In the genomic region with DNA sequence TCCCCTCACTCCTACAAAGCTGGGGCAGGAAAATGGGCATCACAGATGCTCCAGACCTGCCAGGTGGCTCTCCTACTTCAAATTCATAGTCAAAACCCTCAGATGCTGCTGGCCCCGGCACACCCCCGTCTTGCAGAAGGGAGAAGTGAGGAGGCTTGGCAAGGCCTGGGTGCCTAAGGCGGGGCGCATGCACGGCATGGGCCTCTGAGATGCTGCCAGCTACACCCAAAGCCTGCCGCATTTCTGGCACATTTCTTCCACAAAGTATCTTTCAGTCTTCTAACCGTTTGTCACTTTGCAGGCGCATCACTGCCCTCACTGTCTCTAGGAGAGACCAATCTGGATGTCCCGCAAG, we compare ENCODE assay signal across 11 cellular contexts. TPM values are rescaled to one million over a fixed set of nuclear protein-coding genes. Genes with fewer than 3 reads are reported as not detected.
A peak's percentile ranks its signal among the peaks of the same experiment; 100 is the strongest.
DNase-seq lines count a peak whose midpoint lies in the region; ATAC-seq, FAIRE-seq and TF ChIP-seq lines count a peak whose summit lies in the region.
"Had no signal": no experiment of that assay in that cellular context is flagged by ENCODE, and none has a peak within 500 bp of the region (broad histone marks: within the 10 kb centered on the region; RNA-seq: fewer than 3 reads in every experiment).

No MANE protein-coding gene starts in this region.

- no peak for DNase-seq in activated T-cell treated with anti-CD3 and anti-CD28 coated beads, Interleukin-2, amount 50 U/mL, for 4 hours
- no peak for DNase-seq in activated T-cell treated with anti-CD3 and anti-CD28 coated beads for 4 hours
- DNase-seq in GM12878 (ENCODE audit: low read depth, low spot score): no peak
- no peak for DNase-seq in tibial nerve (ENCODE audit: low spot score in 2 of 2)
- no peak for DNase-seq in posterior vena cava (ENCODE audit: low spot score)
- DNase-seq in KG1 (lab: John Stamatoyannopoulos, UW): no peak
- DNase-seq: foreskin melanocyte, Kasumi-1 had no signal

- H3K27me3 ChIP-seq in GM12878 (replicated peaks in 1 of 2; ENCODE audit: control insufficient read depth in 2 of 2, insufficient read depth in 2 of 2, low read length in 1 of 2) (no peaks in the 10 kb centered on the region), mucosa of stomach (ENCODE audit: control insufficient read depth, insufficient read depth, low read length) (no peaks in the 10 kb centered on the region), tibial nerve (no peaks in the 10 kb centered on the region)

- BruUV-seq in GM12878 (replicated peaks; lab: Mats Ljungman, UMichigan): no TSS peak

- peak overlapping the region; percentile 43 for H3K4me3 Mint-ChIP-seq in activated T-cell treated with anti-CD3 and anti-CD28 coated beads, Interleukin-2, amount 50 U/mL, for 4 hours
- H3K4me3 Mint-ChIP-seq: nephron had no signal

- TF ChIP-seq RAD21 in GM12878 (IDR thresholded peaks at IDR 0.05; ENCODE audit: insufficient read depth, low read depth, low read length): no peak

- no peak overlapping the region for H3K4me2 ChIP-seq in GM12878 (ENCODE audit: control insufficient read depth, insufficient read depth)

- H3K4me3 ChIP-seq in GM12878 (no peak overlapping the region), mucosa of stomach (ENCODE audit: low read length) (no peak overlapping the region), tibial nerve (no peak overlapping the region)

- no peak for TF ChIP-seq EP300 in GM12878 (IDR thresholded peaks at IDR 0.05; ENCODE audit: borderline replicate concordance in 1 of 2, control insufficient read depth in 1 of 2, low read depth in 2 of 2, low read length in 2 of 2)
- TF ChIP-seq EP300 in tibial nerve (IDR thresholded peaks at IDR 0.05): no peak

- in situ Hi-C loops in GM12878 (cut with MboI): no loop called here

- TF ChIP-seq CTCF in GM12878 (IDR thresholded peaks at IDR 0.05 in 2 of 3, conservative IDR thresholded peaks at IDR 0.05 in 1 of 3; ENCODE audit: control insufficient read depth in 2 of 3, extremely low read depth in 1 of 3, insufficient read depth in 1 of 3, low read depth in 3 of 3, low read length in 3 of 3) (no peak), tibial nerve (IDR thresholded peaks at IDR 0.05) (no peak)

- peaks cover 98% of the 10 kb centered on the region for H3K4me1 Mint-ChIP-seq in activated T-cell treated with anti-CD3 and anti-CD28 coated beads, Interleukin-2, amount 50 U/mL, for 4 hours (ENCODE audit: low read depth)

- peaks cover 19% of the 10 kb centered on the region for H4K20me1 ChIP-seq in GM12878 (ENCODE audit: control insufficient read depth, insufficient read depth)

- peaks cover 40% of the 10 kb centered on the region for H3K4me1 ChIP-seq in GM12878 (ENCODE audit: control insufficient read depth, insufficient read depth, low read length)
- H3K4me1 ChIP-seq in mucosa of stomach (ENCODE audit: control insufficient read depth, insufficient read depth, low read length): peaks cover 58% of the 10 kb centered on the region
- H3K4me1 ChIP-seq in tibial nerve: peaks cover 3 to 92% (median 76%) of the 10 kb centered on the region in 4 donors

- no peaks in the 10 kb centered on the region for H3K9me3 ChIP-seq in GM12878 (replicated peaks; ENCODE audit: control insufficient read depth, insufficient read depth, low read length)
- no peaks in the 10 kb centered on the region for H3K9me3 ChIP-seq in mucosa of stomach (ENCODE audit: control insufficient read depth, low read length)
- no peaks in the 10 kb centered on the region for H3K9me3 ChIP-seq in tibial nerve

- no peak for ATAC-seq in activated T-cell treated with anti-CD3 and anti-CD28 coated beads, Interleukin-2, amount 50 U/mL, for 4 hours
- ATAC-seq in GM12878 (no peak), GM19328 (IDR thresholded peaks at IDR 0.05; ENCODE audit: unreplicated experiment) (no peak)

- peaks cover 48% of the 10 kb centered on the region for H3K79me2 ChIP-seq in GM12878 (ENCODE audit: control insufficient read depth, insufficient read depth, low read length)

- intact Hi-C loops in GM12878 (cut with micrococcal nuclease; ENCODE audit: unreplicated experiment): no loop called here
- intact Hi-C loops in posterior vena cava (cut with DNase I): no loop called here

- RAD21 ChIA-PET in GM12878 (lab: Charles Lee; ENCODE audit: unreplicated experiment): interaction anchor here (2.2 kb wide), 1 partner anchor 20 kb away, joined by 12 read pairs; a partner anchor contains a TSS

- CTCF ChIA-PET in GM12878 (lab: Yijun Ruan, JAX): interaction anchor here (1.0 kb wide), 1 partner anchor 9 kb away, joined by 3 read pairs; no protein-coding TSS in a partner anchor

- POLR2A ChIA-PET in GM12878 (lab: Charles Lee): interaction anchor here (3.8 kb wide), 1 partner anchor 22 kb away, joined by 32 read pairs; a partner anchor contains a TSS

- H3K9me3 Mint-ChIP-seq in activated T-cell treated with anti-CD3 and anti-CD28 coated beads, Interleukin-2, amount 50 U/mL, for 4 hours: no peaks in the 10 kb centered on the region
- H3K9me3 Mint-ChIP-seq: nephron had no signal

- peak overlapping the region; percentile 76 for H3K27ac ChIP-seq in GM12878 (ENCODE audit: control insufficient read depth, insufficient read depth)
- peak overlapping the region; percentile 25 to 89 (median 66) for H3K27ac ChIP-seq in tibial nerve

- SMC1A ChIA-PET in GM12878 (lab: Charles Lee; ENCODE audit: uncharacterized antibody, unreplicated experiment): interaction anchor here (1.3 kb wide), 1 partner anchor 21 kb away, joined by 7 read pairs; no protein-coding TSS in a partner anchor

- peaks cover 54 to 89% of the 10 kb centered on the region in 2 experiments for H3K36me3 ChIP-seq in GM12878 (ENCODE audit: control insufficient read depth in 2 of 2, insufficient read depth in 2 of 2, low read length in 1 of 2)
- peaks cover 51% of the 10 kb centered on the region for H3K36me3 ChIP-seq in mucosa of stomach (ENCODE audit: control insufficient read depth, insufficient read depth, low read length)
- H3K36me3 ChIP-seq in tibial nerve: peaks cover 0 to 86% (median 8%) of the 10 kb centered on the region in 3 donors

- H3K36me3 Mint-ChIP-seq in activated T-cell treated with anti-CD3 and anti-CD28 coated beads, Interleukin-2, amount 50 U/mL, for 4 hours (ENCODE audit: insufficient read depth): peaks cover 57% of the 10 kb centered on the region

- 74% methylated on average over 9 of the region's 9 CpGs for WGBS in GM12878 (ENCODE audit: insufficient coverage, insufficient replicate concordance, low lambda C conversion rate, missing lambda C conversion rate)
- WGBS in tibial nerve, 2 donors: 82 to 84% methylated on average over 9 of the region's 9 CpGs

- no peak for FAIRE-seq in GM12878 (lab: Jason Lieb, UNC)

- no peak overlapping the region for H2AFZ ChIP-seq in GM12878 (ENCODE audit: control insufficient read depth, low read depth, low read length)

- no peak; the same call in 1 of the 2 replicates for TF ChIP-seq POLR2A in GM12878 (IDR thresholded peaks at IDR 0.05; ENCODE audit: low read depth, low read length)
- no peak for TF ChIP-seq POLR2A in tibial nerve (IDR thresholded peaks at IDR 0.05)

- H3K27me3 Mint-ChIP-seq in activated T-cell treated with anti-CD3 and anti-CD28 coated beads, Interleukin-2, amount 50 U/mL, for 4 hours (ENCODE audit: low read depth): no peaks in the 10 kb centered on the region

- H3K9ac ChIP-seq in GM12878 (ENCODE audit: control insufficient read depth, insufficient read depth, low read length) (no peak overlapping the region), mucosa of stomach (ENCODE audit: low read length) (peak overlapping the region; percentile 13)

TF ChIP-seq in GM12878, 131 proteins besides CTCF, POLR2A, EP300 and RAD21:
- TF ChIP-seq NR2F1 (conservative IDR thresholded peaks at IDR 0.05) (no peak), POLR2AphosphoS5 (IDR thresholded peaks at IDR 0.05; ENCODE audit: low read length) (0 out of 2 replicates have a peak, but pooled peaks have one; percentile 13)
TF ChIP-seq in GM12878: peak in this region for 1.

RNA-seq across cellular contexts. Expression of a gene that starts 19.6 kb away (rescaled TPM):
- 100 to 1,000 TPM; 291 to 356 (median 334) TPM for total RNA-seq in activated T-cell treated with anti-CD3 and anti-CD28 coated beads, Interleukin-2, amount 50 U/mL, for 4 hours
- 70.7 and 75.4 TPM in 2 replicates for total RNA-seq in GM12878 (2013; cell fraction: nucleolus; rRNA removed)
- total RNA-seq in GM12878 (2014; rRNA removed): 250 and 290 TPM in 2 replicates
- 202 and 221 TPM in 2 replicates for total RNA-seq in GM12878 (2014; rRNA removed; fragmentation: Illumina TruSeq; extraction: Trizol)
- 397 and 420 TPM in 2 replicates for total RNA-seq in GM12878 (2021)
- 99.8 TPM for polyA plus RNA-seq in GM12878 (2011; ENCODE audit: low read depth)
- polyA plus RNA-seq in GM12878 (2011; rRNA removed): 297 and 322 TPM in 2 replicates
- 401 and 501 TPM in 2 replicates for polyA plus RNA-seq in GM12878 (2011; cell fraction: cytosol; rRNA removed)
- 291 and 412 TPM in 2 replicates for polyA plus RNA-seq in GM12878 (2011; cell fraction: nucleus; rRNA removed)
- 164 and 182 TPM in 2 replicates for polyA plus RNA-seq in GM12878 (2012)
- 289 and 325 TPM in 2 replicates for polyA plus RNA-seq in GM12878 (2014; fragmentation: Illumina TruSeq; extraction: Trizol)
- polyA plus RNA-seq in GM12878 (2014; fragmentation: Nextera tagmentation; extraction: Ambion mirVana): 10 to 100 TPM; 28.5 to 57.1 TPM
- polyA plus RNA-seq in GM12878 (2014; rRNA removed): 276 and 292 TPM in 2 replicates
- 100 to 1,000 TPM; 334 to 348 TPM for polyA plus RNA-seq in GM12878 (2016; fragmentation: Nextera tagmentation; extraction: Ambion mirVana)
- polyA minus RNA-seq in GM12878 (2011; rRNA and poly(A)+ RNA removed): 278 and 351 TPM in 2 replicates
- polyA minus RNA-seq in GM12878 (2011; cell fraction: cytosol; rRNA and poly(A)+ RNA removed): 100.0 and 127 TPM in 2 replicates
- 60.9 and 119 TPM in 2 replicates for polyA minus RNA-seq in GM12878 (2011; cell fraction: nucleus; rRNA and poly(A)+ RNA removed)
- total RNA-seq in tibial nerve: 100 to 1,000 TPM; 142 to 204 (median 148) TPM
- total RNA-seq in posterior vena cava: 100 to 1,000 TPM; 575 to 698 TPM
